Comparison of ENCODE assay signal across 23 cellular contexts in genomic region chr5:111932207-111932606, GRCh38.
"Had no signal": no experiment of that assay in that cellular context is flagged by ENCODE, and none has a peak within 500 bp of the region (broad histone marks: within the 10 kb centered on the region; RNA-seq: fewer than 3 reads in every experiment).

No MANE protein-coding gene starts in this region.

- H3K36me3 ChIP-seq: esophagus muscularis mucosa, neural progenitor cell, sigmoid colon had no signal

- H3K36me3 Mint-ChIP-seq: activated naive CD8-positive, alpha-beta T cell treated with anti-CD3 and anti-CD28 coated beads for 36 hours; immature natural killer cell; naive thymus-derived CD4-positive, alpha-beta T cell; neural progenitor cell; T-cell had no signal

- H2AFZ ChIP-seq: neural progenitor cell, parathyroid adenoma had no signal

- DNase-seq: activated CD4-positive, alpha-beta memory T cell treated with anti-CD3 and anti-CD28 coated beads, Interleukin-2, amount 10 ng/mL, durations not matched to agents 7 days and 5 days; activated CD4-positive, alpha-beta T cell treated with anti-CD3 and anti-CD28 coated beads for 48 hours; activated CD4-positive, CD25-positive, alpha-beta regulatory T cell; activated naive CD4-positive, alpha-beta T cell; activated naive CD8-positive, alpha-beta T cell treated with anti-CD3 and anti-CD28 coated beads for 36 hours; activated T-cell treated with anti-CD3 and anti-CD28 coated beads, Interleukin-2, amount 50 U/mL, for 1 hour; aorta; effector CD8-positive, alpha-beta T cell; immature natural killer cell; kidney glomerular epithelial cell; naive thymus-derived CD4-positive, alpha-beta T cell; sigmoid colon; stimulated activated CD4-positive, alpha-beta T cell treated with anti-CD3 and anti-CD28 coated beads, Interleukin-12 subunit alpha, Interleukin-12 subunit beta, amount 100 ng/mL, for 4 hours; stimulated activated CD4-positive, alpha-beta T cell treated with anti-CD3 and anti-CD28 coated beads, Interleukin-1b, Interleukin-23, amount 100 ng/mL, for 48 hours; stimulated activated CD8-positive, alpha-beta memory T cell treated with anti-CD3 and anti-CD28 coated beads, Interleukin-4, amount 100 ng/mL, for 48 hours; stimulated activated naive CD4-positive, alpha-beta T cell; T-cell had no signal

- H3K4me3 Mint-ChIP-seq: activated CD4-positive, alpha-beta memory T cell treated with anti-CD3 and anti-CD28 coated beads, Interleukin-2, amount 10 ng/mL, durations not matched to agents 7 days and 5 days; activated naive CD8-positive, alpha-beta T cell treated with anti-CD3 and anti-CD28 coated beads for 36 hours; activated T-helper 17 cell treated with anti-CD3 and anti-CD28 coated beads, Interleukin-2, amount 50 U/mL, for 72 hours; dendritic cell treated with granulocyte-macrophage colony-stimulating factor and Interleukin-4, amounts not matched to agents 40 ng/mL and 50 ng/mL, for 4 days; immature natural killer cell; naive thymus-derived CD4-positive, alpha-beta T cell; neural progenitor cell; T-cell had no signal

- ATAC-seq: activated T-helper 17 cell treated with anti-CD3 and anti-CD28 coated beads, Interleukin-2, amount 50 U/mL, for 72 hours; naive thymus-derived CD4-positive, alpha-beta T cell; T-cell had no signal

- H3K9me3 ChIP-seq: esophagus muscularis mucosa, sigmoid colon had no signal

- H3K27me3 Mint-ChIP-seq: activated CD4-positive, alpha-beta memory T cell treated with anti-CD3 and anti-CD28 coated beads, Interleukin-2, amount 10 ng/mL, durations not matched to agents 7 days and 5 days; activated T-helper 17 cell treated with anti-CD3 and anti-CD28 coated beads, Interleukin-2, amount 50 U/mL, for 72 hours; dendritic cell treated with granulocyte-macrophage colony-stimulating factor and Interleukin-4, amounts not matched to agents 40 ng/mL and 50 ng/mL, for 4 days; T-cell had no signal

- H3K4me3 ChIP-seq: esophagus muscularis mucosa, neural progenitor cell, sigmoid colon had no signal

- FAIRE-seq: endothelial cell of umbilical vein had no signal

- H3K4me1 ChIP-seq: parathyroid adenoma had no signal

- H3K27ac ChIP-seq: esophagus muscularis mucosa, neural progenitor cell, parathyroid adenoma had no signal

- H3K27ac Mint-ChIP-seq: activated CD4-positive, alpha-beta memory T cell treated with anti-CD3 and anti-CD28 coated beads, Interleukin-2, amount 10 ng/mL, durations not matched to agents 7 days and 5 days; activated naive CD8-positive, alpha-beta T cell treated with anti-CD3 and anti-CD28 coated beads for 36 hours; activated T-helper 17 cell treated with anti-CD3 and anti-CD28 coated beads, Interleukin-2, amount 50 U/mL, for 72 hours; dendritic cell treated with granulocyte-macrophage colony-stimulating factor and Interleukin-4, amounts not matched to agents 40 ng/mL and 50 ng/mL, for 4 days; immature natural killer cell; naive thymus-derived CD4-positive, alpha-beta T cell; neural progenitor cell; T-cell had no signal

- H3K9ac ChIP-seq: neural progenitor cell, parathyroid adenoma had no signal

- H3K79me2 ChIP-seq: parathyroid adenoma had no signal

- H3K9me3 Mint-ChIP-seq: activated CD4-positive, alpha-beta memory T cell treated with anti-CD3 and anti-CD28 coated beads, Interleukin-2, amount 10 ng/mL, durations not matched to agents 7 days and 5 days; activated naive CD8-positive, alpha-beta T cell treated with anti-CD3 and anti-CD28 coated beads for 36 hours; activated T-helper 17 cell treated with anti-CD3 and anti-CD28 coated beads, Interleukin-2, amount 50 U/mL, for 72 hours; immature natural killer cell; T-cell had no signal

- H3K27me3 ChIP-seq: esophagus muscularis mucosa, neural progenitor cell, sigmoid colon had no signal

- H3K4me1 Mint-ChIP-seq: activated CD4-positive, alpha-beta memory T cell treated with anti-CD3 and anti-CD28 coated beads, Interleukin-2, amount 10 ng/mL, durations not matched to agents 7 days and 5 days; activated T-helper 17 cell treated with anti-CD3 and anti-CD28 coated beads, Interleukin-2, amount 50 U/mL, for 72 hours; immature natural killer cell; naive thymus-derived CD4-positive, alpha-beta T cell; T-cell had no signal

- H3K4me2 ChIP-seq: neural progenitor cell had no signal
